In the genomic region with DNA sequence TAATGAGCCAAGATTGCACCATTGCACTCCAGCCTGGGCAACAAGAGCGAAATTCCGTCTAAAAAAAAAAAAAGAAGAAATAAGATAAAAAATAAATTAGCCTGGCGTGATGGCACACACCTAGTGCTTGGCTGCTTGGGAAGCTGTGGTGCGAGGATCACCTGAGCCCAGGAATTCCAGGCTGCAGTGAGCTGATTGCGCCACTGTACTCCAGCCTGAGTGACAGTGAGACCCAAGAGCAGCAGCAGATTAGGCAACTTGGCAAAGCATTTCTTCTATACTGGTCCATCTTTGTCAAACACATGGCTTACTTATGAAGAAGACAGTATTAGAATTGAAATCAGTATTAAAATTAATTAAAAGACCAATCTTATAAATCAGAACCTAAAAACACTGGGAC, we compare ENCODE assay signal across 21 cellular contexts.
"Had no signal": no experiment of that assay in that cellular context is flagged by ENCODE, and none has a peak within 500 bp of the region (broad histone marks: within the 10 kb centered on the region; RNA-seq: fewer than 3 reads in every experiment).

No MANE protein-coding gene starts in this region.

- H3K27me3 ChIP-seq: heart right ventricle, neutrophil, sigmoid colon, stomach had no signal

- DNase-seq: effector CD4-positive, alpha-beta T cell; endodermal cell; foreskin melanocyte; heart right ventricle; hypothalamus; islet precursor cell; left ventricle myocardium inferior; mucosa of descending colon; naive thymus-derived CD8-positive, alpha-beta T cell; psoas muscle; retina; sigmoid colon; stimulated activated CD4-positive, alpha-beta T cell treated with anti-CD3 and anti-CD28 coated beads, Interleukin-2, amount 100 ng/mL, for 24 hours; stimulated activated CD4-positive, alpha-beta T cell treated with anti-CD3 and anti-CD28 coated beads, Interleukin-4, amount 100 ng/mL, for 4 hours; stimulated activated naive B cell treated with anti-CD40 and anti-IgM and Interleukin-4, amounts not matched to agents 10 μg/mL and 1 μg/mL and 100 μg/mL, for 72 hours; stomach; substantia nigra; trophoblast cell had no signal

- H3K4me3 Mint-ChIP-seq: endodermal cell; naive thymus-derived CD8-positive, alpha-beta T cell; stimulated activated naive B cell treated with anti-CD40 and anti-IgM and Interleukin-4, amounts not matched to agents 10 μg/mL and 1 μg/mL and 100 μg/mL, for 72 hours had no signal

- H3K27ac ChIP-seq: coronary artery, heart right ventricle, left ventricle myocardium inferior, neutrophil, psoas muscle, sigmoid colon, skin epidermis, stomach had no signal

- H3K4me3 ChIP-seq: coronary artery, heart right ventricle, left ventricle myocardium inferior, mucosa of descending colon, psoas muscle, sigmoid colon, skin epidermis, stomach had no signal

- H3K27me3 Mint-ChIP-seq: naive thymus-derived CD8-positive, alpha-beta T cell; stimulated activated naive B cell treated with anti-CD40 and anti-IgM and Interleukin-4, amounts not matched to agents 10 μg/mL and 1 μg/mL and 100 μg/mL, for 72 hours had no signal

- H3K9me3 ChIP-seq: heart right ventricle, left ventricle myocardium inferior, mucosa of descending colon, neutrophil, psoas muscle, sigmoid colon, stomach had no signal

- ATAC-seq: heart right ventricle; mucosa of descending colon; naive thymus-derived CD8-positive, alpha-beta T cell; stimulated activated naive B cell treated with anti-CD40 and anti-IgM and Interleukin-4, amounts not matched to agents 10 μg/mL and 1 μg/mL and 100 μg/mL, for 72 hours had no signal

- H3K9me3 Mint-ChIP-seq: endodermal cell; naive thymus-derived CD8-positive, alpha-beta T cell; stimulated activated naive B cell treated with anti-CD40 and anti-IgM and Interleukin-4, amounts not matched to agents 10 μg/mL and 1 μg/mL and 100 μg/mL, for 72 hours had no signal

- H3K36me3 ChIP-seq: neutrophil, sigmoid colon had no signal

- H3K27ac Mint-ChIP-seq: endodermal cell; stimulated activated naive B cell treated with anti-CD40 and anti-IgM and Interleukin-4, amounts not matched to agents 10 μg/mL and 1 μg/mL and 100 μg/mL, for 72 hours had no signal
